22 cellular contexts compared by ENCODE assay signal in genomic region chr2:225667465-225667864, GRCh38.
"Had no signal": no experiment of that assay in that cellular context is flagged by ENCODE, and none has a peak within 500 bp of the region (broad histone marks: within the 10 kb centered on the region; RNA-seq: fewer than 3 reads in every experiment).

No MANE protein-coding gene starts in this region.

- H3K4me1 Mint-ChIP-seq: immature natural killer cell had no signal

- H3K36me3 Mint-ChIP-seq: immature natural killer cell; memory B cell; natural killer cell treated with Interleukin-12 subunit alpha and Interleukin-12 subunit beta and Interleukin-15 and Interleukin-18, amount 100 ng/mL, for 72 hours had no signal

- H3K9me3 Mint-ChIP-seq: immature natural killer cell; memory B cell; natural killer cell treated with Interleukin-12 subunit alpha and Interleukin-12 subunit beta and Interleukin-15 and Interleukin-18, amount 100 ng/mL, for 72 hours had no signal

- DNase-seq: colonic mucosa; dermis blood vessel endothelial cell; immature natural killer cell; left cardiac atrium; left ventricle myocardium inferior; lower lobe of right lung; midbrain; occipital lobe; pancreas; right cardiac atrium; stimulated activated CD4-positive, alpha-beta T cell treated with anti-CD3 and anti-CD28 coated beads, Interleukin-2, amount 100 ng/mL, for 48 hours; stimulated activated naive CD8-positive, alpha-beta T cell treated with anti-CD3 and anti-CD28 coated beads, Interleukin-15, Interleukin-2, amounts not matched to agents 100 U/mL and 50 U/mL, for 24 hours; upper lobe of right lung had no signal

- H3K36me3 ChIP-seq: colonic mucosa, left ventricle myocardium inferior, lower lobe of right lung, pancreas, suprapubic skin, tibial nerve, upper lobe of right lung, vagina had no signal

- H3K27ac ChIP-seq: colonic mucosa, foreskin keratinocyte, hepatocyte, left ventricle myocardium inferior, lower lobe of right lung, pancreas, suprapubic skin, tibial nerve, upper lobe of right lung, vagina had no signal

- H3K27me3 ChIP-seq: colonic mucosa, foreskin keratinocyte, hepatocyte, pancreas, suprapubic skin, tibial nerve, vagina had no signal

- H3K9me3 ChIP-seq: colonic mucosa, left ventricle myocardium inferior, lower lobe of right lung, pancreas, suprapubic skin, tibial nerve, upper lobe of right lung, vagina had no signal

- H3K4me3 Mint-ChIP-seq: immature natural killer cell; memory B cell; natural killer cell treated with Interleukin-12 subunit alpha and Interleukin-12 subunit beta and Interleukin-15 and Interleukin-18, amount 100 ng/mL, for 72 hours had no signal

- H3K4me3 ChIP-seq: colonic mucosa, hepatocyte, left ventricle myocardium inferior, lower lobe of right lung, pancreas, smooth muscle cell, suprapubic skin, tibial nerve, upper lobe of right lung, vagina had no signal

- H3K27ac Mint-ChIP-seq: immature natural killer cell; memory B cell; natural killer cell treated with Interleukin-12 subunit alpha and Interleukin-12 subunit beta and Interleukin-15 and Interleukin-18, amount 100 ng/mL, for 72 hours; progenitor cell of endocrine pancreas had no signal

- H3K4me1 ChIP-seq: colonic mucosa, left ventricle myocardium inferior, lower lobe of right lung, pancreas, suprapubic skin, upper lobe of right lung, vagina had no signal

- ATAC-seq: foreskin keratinocyte; left cardiac atrium; lower lobe of right lung; natural killer cell treated with Interleukin-12 subunit alpha and Interleukin-12 subunit beta and Interleukin-15 and Interleukin-18, amount 100 ng/mL, for 72 hours; pancreas; right cardiac atrium; stimulated activated naive CD8-positive, alpha-beta T cell treated with anti-CD3 and anti-CD28 coated beads, Interleukin-15, Interleukin-2, amounts not matched to agents 100 U/mL and 50 U/mL, for 24 hours; upper lobe of right lung had no signal
